In the genomic region with DNA sequence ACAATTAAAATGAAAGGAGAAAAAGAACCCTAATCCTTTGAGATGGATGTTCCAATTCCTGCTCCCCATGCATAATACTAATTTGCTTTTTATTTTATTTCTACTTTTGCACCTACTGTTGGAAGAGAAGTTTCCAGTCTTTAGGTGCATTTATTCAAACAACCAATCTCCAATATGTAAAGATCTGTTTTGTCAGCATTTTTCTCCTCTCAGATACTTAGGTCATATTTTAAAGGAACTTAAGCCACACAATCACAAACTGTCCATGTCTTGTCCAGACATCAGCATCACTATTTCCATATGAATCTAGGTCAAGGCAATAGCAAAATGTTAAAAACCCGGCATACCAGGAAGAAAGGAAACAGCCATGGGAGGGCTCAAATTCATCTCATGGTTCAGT, we compare ENCODE assay signal across 28 cellular contexts.
"Had no signal": no experiment of that assay in that cellular context is flagged by ENCODE, and none has a peak within 500 bp of the region (broad histone marks: within the 10 kb centered on the region; RNA-seq: fewer than 3 reads in every experiment).

No MANE protein-coding gene starts in this region.

- H3K27me3 ChIP-seq: neural progenitor cell, ovary, stomach, tibial artery, transverse colon, upper lobe of right lung, uterus had no signal

- H3K27ac Mint-ChIP-seq: naive thymus-derived CD4-positive, alpha-beta T cell; natural killer cell; nephron; neural progenitor cell; progenitor cell of endocrine pancreas; stimulated activated effector memory CD8-positive, alpha-beta T cell treated with anti-CD3 and anti-CD28 coated beads, Interleukin-12 subunit alpha, Interleukin-12 subunit beta, amount 100 ng/mL, for 72 hours; stimulated activated naive B cell treated with anti-CD40 and anti-IgM and Interleukin-4, amounts not matched to agents 10 μg/mL and 1 μg/mL and 100 μg/mL, for 72 hours; stimulated activated naive CD8-positive, alpha-beta T cell treated with anti-CD3 and anti-CD28 coated beads, Interleukin-15, Interleukin-2, amounts not matched to agents 100 ng/mL and 50 ng/mL, for 24 hours; type B pancreatic cell had no signal

- H3K4me1 ChIP-seq: neural progenitor cell, parathyroid adenoma, psoas muscle, stomach, tibial artery, transverse colon, upper lobe of right lung, uterus had no signal

- H3K36me3 ChIP-seq: neural progenitor cell, ovary, stomach, thoracic aorta, tibial artery, transverse colon, upper lobe of right lung, uterus had no signal

- H3K4me1 Mint-ChIP-seq: natural killer cell; stimulated activated effector memory CD8-positive, alpha-beta T cell treated with anti-CD3 and anti-CD28 coated beads, Interleukin-12 subunit alpha, Interleukin-12 subunit beta, amount 100 ng/mL, for 72 hours had no signal

- H2AFZ ChIP-seq: neural progenitor cell, parathyroid adenoma had no signal

- H3K4me3 Mint-ChIP-seq: naive thymus-derived CD4-positive, alpha-beta T cell; natural killer cell; nephron; neural progenitor cell; stimulated activated effector memory CD8-positive, alpha-beta T cell treated with anti-CD3 and anti-CD28 coated beads, Interleukin-12 subunit alpha, Interleukin-12 subunit beta, amount 100 ng/mL, for 72 hours; stimulated activated naive B cell treated with anti-CD40 and anti-IgM and Interleukin-4, amounts not matched to agents 10 μg/mL and 1 μg/mL and 100 μg/mL, for 72 hours; stimulated activated naive CD8-positive, alpha-beta T cell treated with anti-CD3 and anti-CD28 coated beads, Interleukin-15, Interleukin-2, amounts not matched to agents 100 ng/mL and 50 ng/mL, for 24 hours; type B pancreatic cell had no signal

- H3K9ac ChIP-seq: neural progenitor cell, parathyroid adenoma had no signal

- ATAC-seq: naive thymus-derived CD4-positive, alpha-beta T cell; natural killer cell; psoas muscle; sciatic nerve; stimulated activated effector memory CD8-positive, alpha-beta T cell treated with anti-CD3 and anti-CD28 coated beads, Interleukin-12 subunit alpha, Interleukin-12 subunit beta, amount 100 ng/mL, for 72 hours; stimulated activated naive B cell treated with anti-CD40 and anti-IgM and Interleukin-4, amounts not matched to agents 10 μg/mL and 1 μg/mL and 100 μg/mL, for 72 hours had no signal

- DNase-seq: naive thymus-derived CD4-positive, alpha-beta T cell; natural killer cell; occipital lobe; posterior cingulate gyrus; psoas muscle; right cardiac atrium; stimulated activated CD4-positive, alpha-beta T cell treated with anti-CD3 and anti-CD28 coated beads, Interleukin-15, amount 100 ng/mL, for 24 hours; stimulated activated CD4-positive, alpha-beta T cell treated with anti-CD3 and anti-CD28 coated beads, Interleukin-2, amount 100 ng/mL, for 24 hours; stimulated activated CD4-positive, alpha-beta T cell treated with anti-CD3 and anti-CD28 coated beads, Interleukin-2, amount 100 ng/mL, for 48 hours; stimulated activated CD4-positive, alpha-beta T cell treated with anti-CD3 and anti-CD28 coated beads, Interleukin-4, amount 100 ng/mL, for 24 hours; stimulated activated naive B cell treated with anti-CD40 and anti-IgM and Interleukin-4, amounts not matched to agents 10 μg/mL and 1 μg/mL and 100 μg/mL, for 72 hours; stimulated activated naive CD4-positive, alpha-beta T cell treated with Interleukin-2 at 50 U/mL for 16 hours; stomach; tibial artery; transverse colon; upper lobe of right lung; uterus had no signal

- H3K4me2 ChIP-seq: neural progenitor cell had no signal

- H3K9me3 ChIP-seq: ovary, psoas muscle, stomach, thoracic aorta, tibial artery, transverse colon, upper lobe of right lung, uterus had no signal

- H3K36me3 Mint-ChIP-seq: natural killer cell; neural progenitor cell; stimulated activated effector memory CD8-positive, alpha-beta T cell treated with anti-CD3 and anti-CD28 coated beads, Interleukin-12 subunit alpha, Interleukin-12 subunit beta, amount 100 ng/mL, for 72 hours; type B pancreatic cell had no signal

- H3K4me3 ChIP-seq: neural progenitor cell, ovary, psoas muscle, skin epidermis, stomach, thoracic aorta, tibial artery, transverse colon, upper lobe of right lung, uterus had no signal

- H3K27me3 Mint-ChIP-seq: progenitor cell of endocrine pancreas; stimulated activated naive CD8-positive, alpha-beta T cell treated with anti-CD3 and anti-CD28 coated beads, Interleukin-15, Interleukin-2, amounts not matched to agents 100 ng/mL and 50 ng/mL, for 24 hours; type B pancreatic cell had no signal

- H3K27ac ChIP-seq: neural progenitor cell, ovary, parathyroid adenoma, psoas muscle, skin epidermis, stomach, thoracic aorta, tibial artery, transverse colon, upper lobe of right lung, uterus had no signal
